ENCODE assay signal across 1 cellular context in genomic region chr19:47100290-47100689, GRCh38.
TF ChIP-seq lines count a peak whose summit lies in the region.

No MANE protein-coding gene starts in this region.

TF ChIP-seq in H1, 55 proteins besides CTCF, POLR2A, EP300 and RAD21:
- TF ChIP-seq SIX5 (IDR thresholded peaks at IDR 0.05; ENCODE audit: low read depth, low read length) (no peak), CREB1 (IDR thresholded peaks at IDR 0.05) (peak; percentile 46; the same call in 1 of the 2 replicates)
TF ChIP-seq in H1: peak in this region for 1.
